ENCODE assay signal across 8 cellular contexts in the genomic region with DNA sequence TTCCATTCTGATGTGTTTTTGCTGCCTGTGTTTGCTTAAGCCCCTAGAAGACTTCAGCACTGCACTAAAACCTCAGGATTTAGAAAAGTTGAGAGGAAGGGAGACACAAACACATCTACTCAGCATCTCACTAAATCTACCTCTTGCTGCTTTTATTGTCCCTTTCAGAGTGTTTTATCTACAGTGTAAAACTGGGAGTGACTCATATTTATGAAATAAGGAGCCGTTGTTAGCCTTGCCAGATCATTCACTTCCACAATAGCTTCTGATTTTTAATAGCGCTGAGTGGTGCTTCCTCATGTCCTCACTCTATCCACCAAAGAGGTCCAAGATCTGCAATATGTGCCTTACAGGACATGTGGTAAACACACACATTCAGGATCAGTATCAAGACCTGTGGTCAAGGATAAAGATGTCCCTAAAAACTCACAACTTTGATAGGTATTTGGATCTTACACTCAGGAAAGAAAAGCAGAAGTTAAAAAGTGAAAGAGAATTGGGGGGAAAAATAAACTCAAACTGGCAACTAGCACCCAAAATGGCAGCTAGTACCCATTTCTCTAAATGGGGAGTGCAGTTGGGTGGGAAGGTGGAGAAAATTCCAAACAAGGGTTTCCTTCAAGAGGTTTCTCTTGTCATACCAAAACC. TPM values are rescaled to one million over a fixed set of nuclear protein-coding genes. Genes with fewer than 3 reads are reported as not detected.
DNase-seq lines count a peak whose midpoint lies in the region; ATAC-seq and TF ChIP-seq lines count a peak whose summit lies in the region.

No MANE protein-coding gene starts in this region.

- CTCF ChIA-PET in activated naive CD4-positive, alpha-beta T cell treated with anti-CD3 and anti-CD28 coated beads, Interleukin-2, amount 10 ng/mL, durations not matched to agents 7 days and 5 days (lab: Charles Lee), result interaction anchor here (1.2 to 1.6 kb wide), 3 partner anchors 17 to 113 kb away, joined by 3 to 7 read pairs (median 5); no protein-coding TSS in a partner anchor

- intact Hi-C loops in dorsolateral prefrontal cortex (cut with DNase I), result no loop called here

- H3K79me2 ChIP-seq in neural progenitor cell (ENCODE audit: low read depth), result no peaks in the 10 kb centered on the region

- no peaks in the 10 kb centered on the region for H3F3A ChIP-seq in neural progenitor cell (ENCODE audit: low read depth)

- peak overlapping the region in 43 of 59 donors; percentile 2 to 73 (median 42) for H3K27ac ChIP-seq in dorsolateral prefrontal cortex
- no peak overlapping the region for H3K27ac ChIP-seq in neural progenitor cell

- no peaks in the 10 kb centered on the region for H3K27me3 Mint-ChIP-seq in activated naive CD4-positive, alpha-beta T cell treated with anti-CD3 and anti-CD28 coated beads, Interleukin-2, amount 10 ng/mL, durations not matched to agents 7 days and 5 days
- no peaks in the 10 kb centered on the region for H3K27me3 Mint-ChIP-seq in stimulated activated naive B cell treated with anti-CD40 and anti-IgM and Interleukin-4, amounts not matched to agents 10 μg/mL and 1 μg/mL and 100 μg/mL, for 72 hours
- no peaks in the 10 kb centered on the region for H3K27me3 Mint-ChIP-seq in neural progenitor cell (ENCODE audit: insufficient read depth, low read depth)

- no peaks in the 10 kb centered on the region for H3K27me3 ChIP-seq in dorsolateral prefrontal cortex
- no peaks in the 10 kb centered on the region for H3K27me3 ChIP-seq in neural progenitor cell

- no peak overlapping the region for H3K9ac ChIP-seq in neural progenitor cell

- no peak for ATAC-seq in stimulated activated naive B cell treated with anti-CD40 and anti-IgM and Interleukin-4, amounts not matched to agents 10 μg/mL and 1 μg/mL and 100 μg/mL, for 72 hours (replicated peaks)

- peaks cover 70% of the 10 kb centered on the region for H3K4me1 Mint-ChIP-seq in activated naive CD4-positive, alpha-beta T cell treated with anti-CD3 and anti-CD28 coated beads, Interleukin-2, amount 10 ng/mL, durations not matched to agents 7 days and 5 days
- peaks cover 36 to 76% of the 10 kb centered on the region in 2 donors for H3K4me1 Mint-ChIP-seq in stimulated activated naive B cell treated with anti-CD40 and anti-IgM and Interleukin-4, amounts not matched to agents 10 μg/mL and 1 μg/mL and 100 μg/mL, for 72 hours
- H3K4me1 Mint-ChIP-seq in neural progenitor cell, result no peaks in the 10 kb centered on the region

- H3K36me3 ChIP-seq in neural progenitor cell, result no peaks in the 10 kb centered on the region

- no peaks in the 10 kb centered on the region for H3K9me3 ChIP-seq in neural progenitor cell (ENCODE audit: low read depth)

- no peak for TF ChIP-seq CTCF in dorsolateral prefrontal cortex (IDR thresholded peaks at IDR 0.05 in 54 of 56, conservative IDR thresholded peaks at IDR 0.05 in 2 of 56; ENCODE audit: low read depth in 1 of 56, partially characterized antibody in 56 of 56)
- no peak for TF ChIP-seq CTCF in neural progenitor cell (IDR thresholded peaks at IDR 0.05)

- peaks cover 75% of the 10 kb centered on the region for H3K36me3 Mint-ChIP-seq in activated naive CD4-positive, alpha-beta T cell treated with anti-CD3 and anti-CD28 coated beads, Interleukin-2, amount 10 ng/mL, durations not matched to agents 7 days and 5 days
- peaks cover 71 to 89% of the 10 kb centered on the region in 2 donors for H3K36me3 Mint-ChIP-seq in stimulated activated naive B cell treated with anti-CD40 and anti-IgM and Interleukin-4, amounts not matched to agents 10 μg/mL and 1 μg/mL and 100 μg/mL, for 72 hours
- peaks cover 2% of the 10 kb centered on the region for H3K36me3 Mint-ChIP-seq in neural progenitor cell

- H3K4me1 ChIP-seq in neural progenitor cell, result peaks cover 7% of the 10 kb centered on the region

- no peak overlapping the region for H3K4me2 ChIP-seq in neural progenitor cell

- H3K4me3 ChIP-seq in dorsolateral prefrontal cortex (peak overlapping the region in 9 of 59 donors; percentile 0 to 33 (median 4)), neural progenitor cell (no peak overlapping the region)

- H3K4me3 Mint-ChIP-seq in activated naive CD4-positive, alpha-beta T cell treated with anti-CD3 and anti-CD28 coated beads, Interleukin-2, amount 10 ng/mL, durations not matched to agents 7 days and 5 days, result peak overlapping the region; percentile 17
- H3K4me3 Mint-ChIP-seq in stimulated activated naive B cell treated with anti-CD40 and anti-IgM and Interleukin-4, amounts not matched to agents 10 μg/mL and 1 μg/mL and 100 μg/mL, for 72 hours, result peak overlapping the region; percentile 25 to 57
- no peak overlapping the region for H3K4me3 Mint-ChIP-seq in neural progenitor cell

- peaks cover 30% of the 10 kb centered on the region for H3K9me3 Mint-ChIP-seq in activated naive CD4-positive, alpha-beta T cell treated with anti-CD3 and anti-CD28 coated beads, Interleukin-2, amount 10 ng/mL, durations not matched to agents 7 days and 5 days
- peaks cover 10 to 26% of the 10 kb centered on the region in 2 donors for H3K9me3 Mint-ChIP-seq in stimulated activated naive B cell treated with anti-CD40 and anti-IgM and Interleukin-4, amounts not matched to agents 10 μg/mL and 1 μg/mL and 100 μg/mL, for 72 hours
- peaks cover 3% of the 10 kb centered on the region for H3K9me3 Mint-ChIP-seq in neural progenitor cell

- no peak overlapping the region for H2AFZ ChIP-seq in neural progenitor cell (replicated peaks)

- peak overlapping the region; percentile 87 for H3K27ac Mint-ChIP-seq in activated naive CD4-positive, alpha-beta T cell treated with anti-CD3 and anti-CD28 coated beads, Interleukin-2, amount 10 ng/mL, durations not matched to agents 7 days and 5 days
- H3K27ac Mint-ChIP-seq in stimulated activated naive B cell treated with anti-CD40 and anti-IgM and Interleukin-4, amounts not matched to agents 10 μg/mL and 1 μg/mL and 100 μg/mL, for 72 hours, result peak overlapping the region; percentile 81
- H3K27ac Mint-ChIP-seq in neural progenitor cell, result no peak overlapping the region

- DNase-seq in activated naive CD4-positive, alpha-beta T cell treated with anti-CD3 and anti-CD28 coated beads, Interleukin-2, amount 10 ng/mL, durations not matched to agents 7 days and 5 days, result no peak
- no peak for DNase-seq in activated naive CD4-positive, alpha-beta T cell treated with anti-CD3 and anti-CD28 coated beads, Interleukin-2, amount 50 U/mL, for 16 hours
- peak; percentile 63 for DNase-seq in KBM-7
- DNase-seq in dorsolateral prefrontal cortex, result no peak
- DNase-seq in stimulated activated naive B cell treated with anti-CD40 and anti-IgM and Interleukin-4, amounts not matched to agents 10 μg/mL and 1 μg/mL and 100 μg/mL, for 72 hours, result no peak
- DNase-seq in NCI-H524 (lab: John Stamatoyannopoulos, UW), result no peak
- no peak for DNase-seq in neural progenitor cell (ENCODE audit: low spot score)
- DNase-seq in NCI-H1417 treated with DMSO at 0.1 percent for 48 hours (lab: John Stamatoyannopoulos, UW), result no peak

- H4K20me1 ChIP-seq in neural progenitor cell (ENCODE audit: low read depth), result no peaks in the 10 kb centered on the region

- in situ Hi-C loops in KBM-7 (cut with MboI; ENCODE audit: low pct_unique_long_range_greater_than_20kb, low sequenced_read_pairs), result no loop called here

RNA-seq across cellular contexts. Expression of gene DUSP10, which starts 16.1 kb away (rescaled TPM):
- total RNA-seq in dorsolateral prefrontal cortex (10 to 100 TPM in 43 of 120 experiments, 1 to 10 TPM in 77; 2.7 to 28.4 (median 9.0) TPM), neural progenitor cell (ENCODE audit: low replicate concordance) (2.4 and 2.6 TPM in 2 replicates)
